8 cellular contexts compared by ENCODE assay signal in the genomic region with DNA sequence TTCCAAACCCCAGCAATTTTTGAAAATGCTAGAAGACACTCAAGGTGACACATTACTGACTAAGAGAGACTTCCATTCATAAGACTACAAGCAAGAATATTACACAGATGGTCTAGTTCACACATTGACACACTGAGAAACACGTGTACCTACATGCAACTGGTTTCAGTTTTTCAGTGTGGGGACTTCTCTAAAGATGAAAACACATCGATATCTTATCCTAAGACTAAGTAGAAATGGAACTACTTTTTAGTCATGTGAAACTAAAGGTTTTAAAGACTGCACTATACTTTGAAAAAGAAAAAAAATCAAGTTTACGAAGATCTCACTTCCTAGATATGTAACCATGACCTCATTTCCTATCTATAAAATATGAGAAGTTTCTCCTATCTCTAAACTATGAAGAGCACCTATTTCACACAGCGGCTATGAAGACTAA. TPM values are rescaled to one million over a fixed set of nuclear protein-coding genes. Genes with fewer than 3 reads are reported as not detected.
A peak's percentile ranks its signal among the peaks of the same experiment; 100 is the strongest.
DNase-seq lines count a peak whose midpoint lies in the region; ATAC-seq, FAIRE-seq and TF ChIP-seq lines count a peak whose summit lies in the region.
"Not testable (repeated sequence)": the region's sequence is repeated elsewhere in the genome, so short reads cannot be mapped to it uniquely, and the experiment has no call there.

No MANE protein-coding gene starts in this region.

- not testable (repeated sequence) for H3K27ac Mint-ChIP-seq in activated T-helper 17 cell treated with anti-CD3 and anti-CD28 coated beads, Interleukin-2, amount 50 U/mL, for 72 hours; stimulated activated effector memory CD8-positive, alpha-beta T cell treated with anti-CD3 and anti-CD28 coated beads, Interleukin-12 subunit alpha, Interleukin-12 subunit beta, amount 100 ng/mL, for 72 hours

- not testable (repeated sequence) for H3K36me3 Mint-ChIP-seq in activated T-helper 17 cell treated with anti-CD3 and anti-CD28 coated beads, Interleukin-2, amount 50 U/mL, for 72 hours (ENCODE audit: low read depth); stimulated activated effector memory CD8-positive, alpha-beta T cell treated with anti-CD3 and anti-CD28 coated beads, Interleukin-12 subunit alpha, Interleukin-12 subunit beta, amount 100 ng/mL, for 72 hours

- not testable (repeated sequence) for H3K4me3 Mint-ChIP-seq in activated T-helper 17 cell treated with anti-CD3 and anti-CD28 coated beads, Interleukin-2, amount 50 U/mL, for 72 hours; stimulated activated effector memory CD8-positive, alpha-beta T cell treated with anti-CD3 and anti-CD28 coated beads, Interleukin-12 subunit alpha, Interleukin-12 subunit beta, amount 100 ng/mL, for 72 hours

- peak; percentile 76 for ATAC-seq in GM18867 (IDR thresholded peaks at IDR 0.05; ENCODE audit: unreplicated experiment)
- ATAC-seq in GM19463 (IDR thresholded peaks at IDR 0.05; ENCODE audit: unreplicated experiment), result peak; percentile 57
- ATAC-seq in GM21619 (IDR thresholded peaks at IDR 0.05; ENCODE audit: unreplicated experiment), result peak; percentile 59
- ATAC-seq in HG02884 (IDR thresholded peaks at IDR 0.05; ENCODE audit: unreplicated experiment), result peak; percentile 71
- ATAC-seq in HG03432 (IDR thresholded peaks at IDR 0.05; ENCODE audit: unreplicated experiment), result peak; percentile 73
- ATAC-seq in activated T-helper 17 cell treated with anti-CD3 and anti-CD28 coated beads, Interleukin-2, amount 50 U/mL, for 72 hours (replicated peaks), result peak; percentile 79
- peak; percentile 93 for ATAC-seq in stimulated activated effector memory CD8-positive, alpha-beta T cell treated with anti-CD3 and anti-CD28 coated beads, Interleukin-12 subunit alpha, Interleukin-12 subunit beta, amount 100 ng/mL, for 72 hours

- TF ChIP-seq POLR2A in GM12891 (IDR thresholded peaks at IDR 0.05; ENCODE audit: low read depth, low read length), result not testable (repeated sequence)

- not testable (repeated sequence) for DNase-seq in GM12891 (ENCODE audit: insufficient read length, low spot score); stimulated activated effector memory CD8-positive, alpha-beta T cell treated with anti-CD3 and anti-CD28 coated beads, Interleukin-12 subunit alpha, Interleukin-12 subunit beta, amount 100 ng/mL, for 72 hours (ENCODE audit: low spot score in 2 of 2)

- H3K27me3 Mint-ChIP-seq in activated T-helper 17 cell treated with anti-CD3 and anti-CD28 coated beads, Interleukin-2, amount 50 U/mL, for 72 hours, result not testable (repeated sequence)

- peak; percentile 82 for FAIRE-seq in GM12891 (lab: Jason Lieb, UNC)

- not testable (repeated sequence) for H3K9me3 Mint-ChIP-seq in activated T-helper 17 cell treated with anti-CD3 and anti-CD28 coated beads, Interleukin-2, amount 50 U/mL, for 72 hours; stimulated activated effector memory CD8-positive, alpha-beta T cell treated with anti-CD3 and anti-CD28 coated beads, Interleukin-12 subunit alpha, Interleukin-12 subunit beta, amount 100 ng/mL, for 72 hours

- H3K4me1 Mint-ChIP-seq in activated T-helper 17 cell treated with anti-CD3 and anti-CD28 coated beads, Interleukin-2, amount 50 U/mL, for 72 hours; stimulated activated effector memory CD8-positive, alpha-beta T cell treated with anti-CD3 and anti-CD28 coated beads, Interleukin-12 subunit alpha, Interleukin-12 subunit beta, amount 100 ng/mL, for 72 hours: not testable (repeated sequence)

RNA-seq across cellular contexts. Expression of gene GOLGA8A, which starts 34.4 kb away (rescaled TPM):
- 183 TPM for polyA plus RNA-seq in GM12891 (2012; ENCODE audit: low read depth, missing spikeins)
- total RNA-seq in activated T-helper 17 cell treated with anti-CD3 and anti-CD28 coated beads, Interleukin-2, amount 50 U/mL, for 72 hours, result 100 to 1,000 TPM; 169 to 560 TPM

RNA-seq across cellular contexts. Expression of gene LPCAT4, which starts 36.2 kb away (rescaled TPM):
- polyA plus RNA-seq in GM12891 (2012; ENCODE audit: low read depth, missing spikeins), result 21.9 TPM
- 10 to 100 TPM; 73.8 to 95.0 TPM for total RNA-seq in activated T-helper 17 cell treated with anti-CD3 and anti-CD28 coated beads, Interleukin-2, amount 50 U/mL, for 72 hours
